Comparison of ENCODE assay signal across 8 cellular contexts in genomic region chr11:105034494-105035261, GRCh38. TPM values are rescaled to one million over a fixed set of nuclear protein-coding genes. Genes with fewer than 3 reads are reported as not detected.
DNase-seq lines count a peak whose midpoint lies in the region; ATAC-seq, FAIRE-seq and TF ChIP-seq lines count a peak whose summit lies in the region.
"Not testable (repeated sequence)": the region's sequence is repeated elsewhere in the genome, so short reads cannot be mapped to it uniquely, and the experiment has no call there.

CASP1 (minus strand) TSS chr11:105035144; CDS start chr11:105035113, 31 bp downstream.

- H3K4me1 Mint-ChIP-seq in T-helper 17 cell = peaks cover 29% of the 10 kb centered on the region

- WGBS in body of pancreas, 2 donors = 46 to 58% methylated on average over 3 of the region's 3 CpGs
- WGBS in pancreas, 2 donors = 52 to 55% methylated on average over 3 of the region's 3 CpGs
- WGBS in urinary bladder = 28% methylated on average over 3 of the region's 3 CpGs

- peaks cover 15% of the 10 kb centered on the region for H3K36me3 Mint-ChIP-seq in T-helper 17 cell (ENCODE audit: low read depth)

- H3K36me3 ChIP-seq in body of pancreas (replicated peaks in 1 of 2; ENCODE audit: insufficient read depth in 1 of 2, low read depth in 2 of 2); pancreas; urinary bladder (ENCODE audit: insufficient read depth): not testable (repeated sequence)

- not testable (repeated sequence) for H3K9me3 ChIP-seq in T-helper 17 cell (ENCODE audit: control insufficient read depth, low read length, poor library complexity, severe bottlenecking); body of pancreas; pancreas

- H3K4me1 ChIP-seq in body of pancreas; pancreas; urinary bladder (ENCODE audit: insufficient read depth): not testable (repeated sequence)

- not testable (repeated sequence) for H3K27me3 Mint-ChIP-seq in T-helper 17 cell

- peak; percentile 79 for DNase-seq in HCEC 1CT
- DNase-seq in HPDE6-E6E7 (ENCODE audit: extremely low spot score) = peak; percentile 74
- DNase-seq in T-helper 17 cell, Right ventricle myocardium superior: not testable (repeated sequence)
- peak in 3 of 4 donors; percentile 25 to 52 (median 28) for DNase-seq in body of pancreas
- peak in 1 of 6 donors; percentile 44 for DNase-seq in pancreas

- H3K27ac ChIP-seq in body of pancreas (peak within 1 kb of the TSS in 3 of 4 donors; percentile 16 to 57 (median 57)), pancreas (peak within 1 kb of the TSS in 2 of 4 donors; percentile 47 to 54), urinary bladder (ENCODE audit: low read depth) (peak within 1 kb of the TSS; percentile 80)

- H3K27ac Mint-ChIP-seq in T-helper 17 cell = peak within 1 kb of the TSS; percentile 98

- H3K4me3 ChIP-seq in body of pancreas = not testable (repeated sequence)
- H3K4me3 ChIP-seq in pancreas = peak within 1 kb of the TSS in 2 of 4 donors; percentile 21 to 27
- H3K4me3 ChIP-seq in urinary bladder (ENCODE audit: low read depth, low read length) = peak within 1 kb of the TSS; percentile 44

- intact Hi-C loops in body of pancreas (cut with DNase I); Right ventricle myocardium superior (cut with DNase I); pancreas (cut with DNase I): not testable (repeated sequence)

- ATAC-seq in GM18505 (IDR thresholded peaks at IDR 0.05; ENCODE audit: unreplicated experiment) (peak; percentile 96), T-helper 17 cell (peak; percentile 75), body of pancreas (peak; percentile 65), Right ventricle myocardium superior (ENCODE audit: poor library complexity) (peak; percentile 91), pancreas (peak; percentile 46 to 93 (median 82))

- not testable (repeated sequence) for H3K27me3 ChIP-seq in body of pancreas, pancreas

- FAIRE-seq in pancreas (lab: Jason Lieb, UNC) = not testable (repeated sequence)

- TF ChIP-seq POLR2A in GM18505 (IDR thresholded peaks at IDR 0.05; ENCODE audit: borderline replicate concordance, extremely low read depth, insufficient read depth, insufficient read length) = not testable (repeated sequence)
- TF ChIP-seq POLR2A in body of pancreas (IDR thresholded peaks at IDR 0.05) = peak in 1 of 3 donors; percentile 29

- not testable (repeated sequence) for TF ChIP-seq CTCF in body of pancreas (IDR thresholded peaks at IDR 0.05); pancreas (IDR thresholded peaks at IDR 0.05)

- H3K4me3 Mint-ChIP-seq in T-helper 17 cell = peak within 1 kb of the TSS; percentile 100

RNA-seq across cellular contexts. Expression of gene CASP1, which starts in this region (rescaled TPM):
- total RNA-seq in T-helper 17 cell (10 to 100 TPM; 52.9 to 66.7 TPM), body of pancreas (1 to 10 TPM; 1.3 to 5.4 TPM), Right ventricle myocardium superior (9.5 TPM), pancreas (10 to 100 TPM in 2 of 6 donors, 1 to 10 TPM in 4; 1.9 to 17.4 (median 4.9) TPM), urinary bladder (17.8 TPM)
- polyA plus RNA-seq in pancreas (1 to 10 TPM; 4.8 to 7.9 TPM), urinary bladder (25.1 TPM)
